22 cellular contexts compared by ENCODE assay signal in the genomic region with DNA sequence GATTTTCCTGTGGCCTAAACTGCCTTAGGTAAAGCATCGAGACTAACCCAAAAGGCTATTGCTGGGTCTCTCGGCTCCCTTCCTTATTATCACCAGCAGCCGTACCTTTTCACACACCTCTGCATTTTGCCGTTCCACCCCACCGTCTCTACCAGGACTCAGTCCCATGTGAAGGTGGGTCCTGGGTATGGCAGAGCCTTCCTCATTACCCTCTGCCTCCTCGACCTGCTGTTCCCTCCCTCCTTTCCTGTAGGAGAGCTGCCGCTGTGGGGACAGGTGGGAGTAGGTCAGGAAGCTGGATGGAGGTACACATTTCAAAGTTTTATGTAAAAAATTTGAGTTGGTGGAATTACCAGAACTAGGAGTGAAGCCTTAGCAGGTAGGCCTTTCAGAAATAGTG. TPM values are rescaled to one million over a fixed set of nuclear protein-coding genes. Genes with fewer than 3 reads are reported as not detected.
A peak's percentile ranks its signal among the peaks of the same experiment; 100 is the strongest.
DNase-seq lines count a peak whose midpoint lies in the region; ATAC-seq and TF ChIP-seq lines count a peak whose summit lies in the region.
"Had no signal": no experiment of that assay in that cellular context is flagged by ENCODE, and none has a peak within 500 bp of the region (broad histone marks: within the 10 kb centered on the region; RNA-seq: fewer than 3 reads in every experiment).

No MANE protein-coding gene starts in this region.

- ATAC-seq in body of pancreas, result peak; percentile 2
- peak; percentile 39 for ATAC-seq in mucosa of descending colon
- no peak for ATAC-seq in HG03135 (IDR thresholded peaks at IDR 0.05; ENCODE audit: unreplicated experiment)
- no peak for ATAC-seq in WTC11
- ATAC-seq in T-cell (replicated peaks in 1 of 4), result no peak
- ATAC-seq: Right ventricle myocardium inferior had no signal

- H3K4me3 Mint-ChIP-seq in WTC11 (no peak overlapping the region), T-cell (no peak overlapping the region)
- H3K4me3 Mint-ChIP-seq: CD8-positive, alpha-beta memory T cell had no signal

- H3K36me3 Mint-ChIP-seq in WTC11 (peaks cover 2% of the 10 kb centered on the region; the same call in 1 of the 2 replicates), T-cell (no peaks in the 10 kb centered on the region)

- TF ChIP-seq EP300 in stomach (IDR thresholded peaks at IDR 0.05), result no peak

- DNase-seq in NCI-H2029 treated with DMSO at 0.1 percent for 48 hours (lab: John Stamatoyannopoulos, UW) (peak; percentile 44), NCI-H2029 (lab: John Stamatoyannopoulos, UW) (no peak), body of pancreas (peak in 1 of 4 donors; percentile 27), mucosa of descending colon (peak in 2 of 3 donors; percentile 34 to 43), stomach (no peak), WTC11 (ENCODE audit: low spot score) (no peak), T-cell (no peak)
- DNase-seq: ACHN; CD8-positive, alpha-beta memory T cell; GOT3; HCEC 1CT; NCI-H1436 treated with DMSO at 0.1 percent for 48 hours; NCI-H774 had no signal

- H3K4me1 Mint-ChIP-seq in WTC11 (peaks cover 4% of the 10 kb centered on the region), T-cell (no peaks in the 10 kb centered on the region)
- H3K4me1 Mint-ChIP-seq: CD8-positive, alpha-beta memory T cell had no signal

- no peak overlapping the region for H3K4me3 ChIP-seq in body of pancreas
- no peak overlapping the region for H3K4me3 ChIP-seq in mucosa of descending colon
- peak overlapping the region in 1 of 4 donors; percentile 22 for H3K4me3 ChIP-seq in stomach
- H3K4me3 ChIP-seq: BLaER1 treated with 17β-estradiol and CSF1 and Interleukin-3, amounts not matched to agents 10 nM and 100 nM; Peyer's patch; SJSA1 had no signal

- H3K27me3 Mint-ChIP-seq in WTC11 (ENCODE audit: low read depth) (peaks cover 18% of the 10 kb centered on the region), T-cell (no peaks in the 10 kb centered on the region)
- H3K27me3 Mint-ChIP-seq: CD8-positive, alpha-beta memory T cell had no signal

- H3K36me3 ChIP-seq in body of pancreas (replicated peaks in 1 of 2; ENCODE audit: insufficient read depth in 1 of 2, low read depth in 2 of 2) (no peaks in the 10 kb centered on the region), mucosa of descending colon (ENCODE audit: low read depth) (no peaks in the 10 kb centered on the region), stomach (no peaks in the 10 kb centered on the region)
- H3K36me3 ChIP-seq: BLaER1 treated with 17β-estradiol and CSF1 and Interleukin-3, amounts not matched to agents 10 nM and 100 nM; Peyer's patch; SJSA1 had no signal

- H3K27ac ChIP-seq in body of pancreas (peak overlapping the region; percentile 68 to 91 (median 84)), stomach (peak overlapping the region; percentile 40 to 84 (median 67))
- H3K27ac ChIP-seq: 22Rv1; BLaER1 treated with 17β-estradiol and CSF1 and Interleukin-3, amounts not matched to agents 10 nM and 100 nM; KMS-11; SJSA1 had no signal

- peaks cover 44% of the 10 kb centered on the region for H3K4me1 ChIP-seq in body of pancreas
- peaks cover 6% of the 10 kb centered on the region for H3K4me1 ChIP-seq in mucosa of descending colon (ENCODE audit: low read depth)
- peaks cover 0 to 11% (median 7%) of the 10 kb centered on the region in 4 donors for H3K4me1 ChIP-seq in stomach
- H3K4me1 ChIP-seq: BLaER1 treated with 17β-estradiol and CSF1 and Interleukin-3, amounts not matched to agents 10 nM and 100 nM; SJSA1 had no signal

- CTCF ChIA-PET in WTC11 (lab: Charles Lee), result no interaction called here
- CTCF ChIA-PET in T-cell (lab: Charles Lee), result interaction anchor here in 1 of 2 donors (0.6 kb wide), 1 partner anchor 140 kb away, joined by 4 read pairs; no protein-coding TSS in a partner anchor

- intact Hi-C loops in body of pancreas (cut with DNase I), result no loop called here
- intact Hi-C loops in mucosa of descending colon (cut with DNase I, micrococcal nuclease), result no loop called here
- intact Hi-C loops in stomach (cut with DNase I; ENCODE audit: low total_unique reads), result no loop called here

- POLR2A ChIA-PET in WTC11 (lab: Charles Lee), result no interaction called here
- POLR2A ChIA-PET in T-cell (lab: Charles Lee), result no interaction called here

- H3K9me3 ChIP-seq in body of pancreas, result no peaks in the 10 kb centered on the region
- H3K9me3 ChIP-seq in mucosa of descending colon, result no peaks in the 10 kb centered on the region
- H3K9me3 ChIP-seq in stomach, result no peaks in the 10 kb centered on the region
- H3K9me3 ChIP-seq: Peyer's patch, SJSA1 had no signal

- H3K9me3 Mint-ChIP-seq in WTC11 (peaks cover 16% of the 10 kb centered on the region), T-cell (peaks cover 0 to 9% (median under 1%) of the 10 kb centered on the region in 3 donors)

- TF ChIP-seq CTCF in body of pancreas (IDR thresholded peaks at IDR 0.05), result no peak
- TF ChIP-seq CTCF in mucosa of descending colon (IDR thresholded peaks at IDR 0.05), result no peak
- TF ChIP-seq CTCF in stomach (IDR thresholded peaks at IDR 0.05), result no peak
- no peak for TF ChIP-seq CTCF in WTC11 (IDR thresholded peaks at IDR 0.05)

- H3K27me3 ChIP-seq in body of pancreas (no peaks in the 10 kb centered on the region), stomach (no peaks in the 10 kb centered on the region)
- H3K27me3 ChIP-seq: BLaER1 treated with 17β-estradiol and CSF1 and Interleukin-3, amounts not matched to agents 10 nM and 100 nM; Peyer's patch; SJSA1 had no signal

- H3K27ac Mint-ChIP-seq in WTC11 (no peak overlapping the region), T-cell (no peak overlapping the region)
- H3K27ac Mint-ChIP-seq: CD8-positive, alpha-beta memory T cell had no signal

- no peak for TF ChIP-seq POLR2A in body of pancreas (IDR thresholded peaks at IDR 0.05)
- no peak for TF ChIP-seq POLR2A in stomach (IDR thresholded peaks at IDR 0.05)

- WGBS in body of pancreas, 2 donors, result 58 to 73% methylated on average over 7 of the region's 7 CpGs
- 86 to 93% (median 88%) methylated on average over 7 of the region's 7 CpGs for WGBS in stomach, 5 donors

TF ChIP-seq in WTC11, 78 proteins besides CTCF, POLR2A, EP300 and RAD21:
- TF ChIP-seq SMAD3 (CRISPR knock-in tag; IDR thresholded peaks at IDR 0.05; ENCODE audit: borderline replicate concordance) (no peak), CBFB (CRISPR knock-in tag; IDR thresholded peaks at IDR 0.05; ENCODE audit: low read depth) (no peak), ZBTB21 (CRISPR knock-in tag; IDR thresholded peaks at IDR 0.05; ENCODE audit: borderline replicate concordance) (no peak), JUN (CRISPR knock-in tag; IDR thresholded peaks at IDR 0.05) (no peak), TP53 (CRISPR knock-in tag; IDR thresholded peaks at IDR 0.05) (no peak), EMX1 (CRISPR knock-in tag; IDR thresholded peaks at IDR 0.05) (no peak), TCF7 (CRISPR knock-in tag; IDR thresholded peaks at IDR 0.05; ENCODE audit: low read depth) (no peak)
- TF ChIP-seq, protein P1, sequence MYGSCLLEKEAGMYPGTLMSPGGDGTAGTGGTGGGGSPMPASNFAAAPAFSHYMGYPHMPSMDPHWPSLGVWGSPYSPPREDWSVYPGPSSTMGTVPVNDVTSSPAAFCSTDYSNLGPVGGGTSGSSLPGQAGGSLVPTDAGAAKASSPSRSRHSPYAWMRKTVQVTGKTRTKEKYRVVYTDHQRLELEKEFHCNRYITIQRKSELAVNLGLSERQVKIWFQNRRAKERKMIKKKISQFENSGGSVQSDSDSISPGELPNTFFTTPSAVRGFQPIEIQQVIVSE (CRISPR knock-in tag; IDR thresholded peaks at IDR 0.05; ENCODE audit: borderline replicate concordance), result no peak
- TF ChIP-seq, protein P2, sequence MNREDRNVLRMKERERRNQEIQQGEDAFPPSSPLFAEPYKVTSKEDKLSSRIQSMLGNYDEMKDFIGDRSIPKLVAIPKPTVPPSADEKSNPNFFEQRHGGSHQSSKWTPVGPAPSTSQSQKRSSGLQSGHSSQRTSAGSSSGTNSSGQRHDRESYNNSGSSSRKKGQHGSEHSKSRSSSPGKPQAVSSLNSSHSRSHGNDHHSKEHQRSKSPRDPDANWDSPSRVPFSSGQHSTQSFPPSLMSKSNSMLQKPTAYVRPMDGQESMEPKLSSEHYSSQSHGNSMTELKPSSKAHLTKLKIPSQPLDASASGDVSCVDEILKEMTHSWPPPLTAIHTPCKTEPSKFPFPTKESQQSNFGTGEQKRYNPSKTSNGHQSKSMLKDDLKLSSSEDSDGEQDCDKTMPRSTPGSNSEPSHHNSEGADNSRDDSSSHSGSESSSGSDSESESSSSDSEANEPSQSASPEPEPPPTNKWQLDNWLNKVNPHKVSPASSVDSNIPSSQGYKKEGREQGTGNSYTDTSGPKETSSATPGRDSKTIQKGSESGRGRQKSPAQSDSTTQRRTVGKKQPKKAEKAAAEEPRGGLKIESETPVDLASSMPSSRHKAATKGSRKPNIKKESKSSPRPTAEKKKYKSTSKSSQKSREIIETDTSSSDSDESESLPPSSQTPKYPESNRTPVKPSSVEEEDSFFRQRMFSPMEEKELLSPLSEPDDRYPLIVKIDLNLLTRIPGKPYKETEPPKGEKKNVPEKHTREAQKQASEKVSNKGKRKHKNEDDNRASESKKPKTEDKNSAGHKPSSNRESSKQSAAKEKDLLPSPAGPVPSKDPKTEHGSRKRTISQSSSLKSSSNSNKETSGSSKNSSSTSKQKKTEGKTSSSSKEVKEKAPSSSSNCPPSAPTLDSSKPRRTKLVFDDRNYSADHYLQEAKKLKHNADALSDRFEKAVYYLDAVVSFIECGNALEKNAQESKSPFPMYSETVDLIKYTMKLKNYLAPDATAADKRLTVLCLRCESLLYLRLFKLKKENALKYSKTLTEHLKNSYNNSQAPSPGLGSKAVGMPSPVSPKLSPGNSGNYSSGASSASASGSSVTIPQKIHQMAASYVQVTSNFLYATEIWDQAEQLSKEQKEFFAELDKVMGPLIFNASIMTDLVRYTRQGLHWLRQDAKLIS (CRISPR knock-in tag; IDR thresholded peaks at IDR 0.05; ENCODE audit: borderline replicate concordance), result no peak

RNA-seq across cellular contexts. Expression of a gene that starts 1.8 kb away (rescaled TPM):
- 10 to 100 TPM; 10.5 to 21.0 TPM for total RNA-seq in body of pancreas
- total RNA-seq in mucosa of descending colon, result 100 to 1,000 TPM in 1 of 3 donors, 10 to 100 TPM in 2; 44.1 to 108 (median 91.1) TPM
- 10 to 100 TPM in 1 of 5 donors, 1 to 10 TPM in 2, under 1 TPM in 1, not detected in 1; 0.45 to 23.3 (median 7.4) TPM for total RNA-seq in stomach
- polyA plus RNA-seq in stomach, result 10 to 100 TPM in 1 of 3 donors, 1 to 10 TPM in 2; 7.1 to 11.0 (median 8.9) TPM
- 1.4 to 2.2 TPM (median 1.9 TPM) in 3 replicates for total RNA-seq in WTC11 (2021)
- 10 to 100 TPM; 13.3 to 18.1 (median 15.8) TPM for total RNA-seq in T-cell
- total RNA-seq: Daoy, OCI-LY7 had no signal

Comparison
In these comparisons a context has a peak if more than half of its experiments do, and no peak if none do; other contexts are left out.
1. DNase-seq: peak in NCI-H2029 treated with DMSO at 0.1 percent for 48 hours (single experiment) and mucosa of descending colon (2 of 3); none in NCI-H2029 (single experiment), stomach (single experiment), WTC11 (single experiment) and T-cell (0 of 34).
2. ATAC-seq: peak in body of pancreas (single experiment) and mucosa of descending colon (single experiment); none in HG03135 (single experiment), WTC11 (single experiment) and T-cell (0 of 4).